1 cellular context compared by ENCODE assay signal in the genomic region with DNA sequence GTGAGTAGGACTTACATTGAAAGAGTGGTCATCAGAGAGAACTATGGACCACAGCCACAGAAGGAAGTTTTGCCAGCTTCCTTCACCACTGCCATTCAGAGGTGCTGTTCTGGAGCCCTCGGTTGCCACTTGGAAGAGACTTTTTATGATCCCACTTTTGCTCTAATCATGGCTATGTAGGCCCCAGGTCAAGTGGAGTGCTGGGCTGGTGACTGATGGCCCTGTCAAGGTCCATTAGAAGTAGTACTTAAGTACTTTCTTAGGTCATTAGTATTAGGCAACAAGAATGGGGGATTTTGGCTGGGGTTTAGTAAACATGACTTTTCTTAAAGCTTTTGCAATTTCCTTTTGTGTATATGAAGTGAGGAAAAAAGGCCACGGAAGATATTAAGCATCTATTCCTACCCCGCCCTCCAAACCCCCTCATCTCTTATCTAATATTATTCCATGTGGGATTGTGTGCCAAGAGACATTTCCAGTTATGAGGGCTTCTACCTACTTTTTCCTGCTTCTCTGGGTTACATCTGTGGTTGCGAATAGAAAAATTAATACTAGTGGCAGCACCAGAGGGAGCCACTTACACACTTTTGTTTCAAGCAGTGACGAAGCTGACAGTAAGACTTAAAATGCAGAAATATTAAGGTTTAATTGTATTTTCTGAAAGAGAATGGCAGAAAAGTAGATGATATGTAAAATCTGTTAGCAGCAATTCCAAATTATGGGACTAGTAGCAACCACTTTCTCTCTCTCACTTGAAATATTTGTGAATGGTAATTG.
TF ChIP-seq lines count a peak whose summit lies in the region.

No MANE protein-coding gene starts in this region.

TF ChIP-seq in GM23338, 12 proteins besides CTCF, POLR2A, EP300 and RAD21:
- no peak for TF ChIP-seq STAT1 (IDR thresholded peaks at IDR 0.05; ENCODE audit: unreplicated experiment)
- TF ChIP-seq ZNF114 (CRISPR knock-in tag; IDR thresholded peaks at IDR 0.05), result no peak
- TF ChIP-seq ETS1 (IDR thresholded peaks at IDR 0.05), result no peak
- TF ChIP-seq EZH2phosphoT487 (IDR thresholded peaks at IDR 0.05; ENCODE audit: unreplicated experiment), result no peak
- TF ChIP-seq JUNB (IDR thresholded peaks at IDR 0.05; ENCODE audit: unreplicated experiment), result no peak
